Comparison of ENCODE assay signal across 1 cellular context in genomic region chr18:21704603-21705364, GRCh38.
A peak's percentile ranks its signal among the peaks of the same experiment; 100 is the strongest.
TF ChIP-seq lines count a peak whose summit lies in the region.

Gene ABHD3, minus strand, starts transcription at chr18:21704774. Its CDS starts 109 bp downstream, at chr18:21704665.

TF ChIP-seq in HepG2, 621 proteins besides CTCF, POLR2A, EP300 and RAD21 (continued from another document and continues in another):
- peak; percentile 49; the same call in 1 of the 2 replicates for TF ChIP-seq ZNF609 (CRISPR knock-in tag; IDR thresholded peaks at IDR 0.05; ENCODE audit: borderline replicate concordance)
- no peak for TF ChIP-seq STAT6 (CRISPR knock-in tag; IDR thresholded peaks at IDR 0.05; ENCODE audit: borderline replicate concordance)
- no peak for TF ChIP-seq GPBP1L1 (CRISPR knock-in tag; IDR thresholded peaks at IDR 0.05)
- TF ChIP-seq HMGXB4 (CRISPR knock-in tag; IDR thresholded peaks at IDR 0.05; ENCODE audit: borderline replicate concordance in 1 of 2, low read depth in 1 of 2), result peak; percentile 34 to 65; a peak in 2 of 4 replicates
- TF ChIP-seq ZNF605 (CRISPR knock-in tag; IDR thresholded peaks at IDR 0.05), result peak; percentile 38; the same call in 1 of the 2 replicates
- TF ChIP-seq TBP (CRISPR knock-in tag; IDR thresholded peaks at IDR 0.05), result 0 out of 2 replicates have a peak, but pooled peaks have one; percentile 37
- TF ChIP-seq ZNF614 (CRISPR knock-in tag; IDR thresholded peaks at IDR 0.05; ENCODE audit: borderline replicate concordance), result no peak
- peak; percentile 69 for TF ChIP-seq ELF1 (CRISPR knock-in tag; IDR thresholded peaks at IDR 0.05)
- 0 out of 2 replicates have a peak, but pooled peaks have one; percentile 66 for TF ChIP-seq ZNF34 (CRISPR knock-in tag; IDR thresholded peaks at IDR 0.05; ENCODE audit: borderline replicate concordance)
- TF ChIP-seq MXI1 (IDR thresholded peaks at IDR 0.05; ENCODE audit: borderline replicate concordance, low read depth, low read length), result peak; percentile 58; the same call in 1 of the 3 replicates
- TF ChIP-seq HNF4G (IDR thresholded peaks at IDR 0.05; ENCODE audit: borderline replicate concordance, low read depth, low read length), result 0 out of 2 replicates have a peak, but pooled peaks have one; percentile 3
- TF ChIP-seq HNF4G (CRISPR knock-in tag; IDR thresholded peaks at IDR 0.05; ENCODE audit: borderline replicate concordance, low read depth), result peak; percentile 43; the same call in 1 of the 2 replicates
- peak; percentile 29; the same call in 1 of the 2 replicates for TF ChIP-seq DRAP1 (CRISPR knock-in tag; IDR thresholded peaks at IDR 0.05)
- peak; percentile 65; the same call in 1 of the 2 replicates for TF ChIP-seq KLF13 (CRISPR knock-in tag; IDR thresholded peaks at IDR 0.05)
- 0 out of 2 replicates have a peak, but pooled peaks have one; percentile 22 for TF ChIP-seq MIER2 (CRISPR knock-in tag; IDR thresholded peaks at IDR 0.05)
- 0 out of 2 replicates have a peak, but pooled peaks have one; percentile 70 for TF ChIP-seq SALL2 (CRISPR knock-in tag; IDR thresholded peaks at IDR 0.05)
- 0 out of 2 replicates have a peak, but pooled peaks have one; percentile 48 for TF ChIP-seq NFAT5 (CRISPR knock-in tag; IDR thresholded peaks at IDR 0.05)
- TF ChIP-seq MEIS1 (CRISPR knock-in tag; IDR thresholded peaks at IDR 0.05; ENCODE audit: borderline replicate concordance), result no peak
- no peak for TF ChIP-seq JDP2 (CRISPR knock-in tag; IDR thresholded peaks at IDR 0.05; ENCODE audit: borderline replicate concordance)
- no peak for TF ChIP-seq ZNF18 (CRISPR knock-in tag; IDR thresholded peaks at IDR 0.05; ENCODE audit: insufficient replicate concordance)
- peak; percentile 73; the same call in 1 of the 2 replicates for TF ChIP-seq ZNF329 (CRISPR knock-in tag; IDR thresholded peaks at IDR 0.05; ENCODE audit: low read depth)
- no peak for TF ChIP-seq ZFP37 (CRISPR knock-in tag; IDR thresholded peaks at IDR 0.05; ENCODE audit: borderline replicate concordance)
- peak; percentile 73 for TF ChIP-seq ZNF574 (CRISPR knock-in tag; IDR thresholded peaks at IDR 0.05)
- peak; percentile 93 for TF ChIP-seq RBFOX2 (IDR thresholded peaks at IDR 0.05; ENCODE audit: low read depth, low read length)
- peak; percentile 72; the same call in 1 of the 2 replicates for TF ChIP-seq MXD4 (CRISPR knock-in tag; IDR thresholded peaks at IDR 0.05)
- TF ChIP-seq ZNF430 (CRISPR knock-in tag; IDR thresholded peaks at IDR 0.05), result 0 out of 2 replicates have a peak, but pooled peaks have one; percentile 63
- peak; percentile 58 for TF ChIP-seq PATZ1 (CRISPR knock-in tag; IDR thresholded peaks at IDR 0.05)
- peak; percentile 65; the same call in 1 of the 2 replicates for TF ChIP-seq ZNF567 (CRISPR knock-in tag; IDR thresholded peaks at IDR 0.05; ENCODE audit: borderline replicate concordance)
- no peak for TF ChIP-seq MATR3 (CRISPR knock-in tag; IDR thresholded peaks at IDR 0.05)
- TF ChIP-seq ELF3 (CRISPR knock-in tag; IDR thresholded peaks at IDR 0.05), result peak; percentile 64
